In the genomic region with DNA sequence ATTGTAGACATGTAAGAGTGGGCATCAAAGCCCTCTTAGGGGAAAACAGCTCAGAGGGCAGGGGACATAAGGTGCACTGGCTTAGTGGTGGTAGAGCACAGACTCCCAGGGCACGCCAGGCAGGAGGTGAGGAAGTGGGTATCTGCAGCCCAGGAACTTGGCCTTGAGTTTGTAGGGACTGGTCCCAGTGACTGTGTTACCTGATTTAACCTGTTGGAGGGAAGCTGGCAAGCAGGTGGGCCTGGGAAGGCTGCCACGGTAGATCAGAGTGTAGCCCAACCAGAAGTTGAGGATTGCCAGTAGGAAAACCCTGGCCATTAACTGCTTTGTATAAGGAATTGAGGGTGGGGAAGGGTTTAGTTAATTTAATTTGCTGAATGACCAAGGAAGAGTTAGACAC, we compare ENCODE assay signal across 28 cellular contexts.
"Had no signal": no experiment of that assay in that cellular context is flagged by ENCODE, and none has a peak within 500 bp of the region (broad histone marks: within the 10 kb centered on the region; RNA-seq: fewer than 3 reads in every experiment).

No MANE protein-coding gene starts in this region.

- H3K9me3 Mint-ChIP-seq: mesothelial cell of epicardium; naive thymus-derived CD4-positive, alpha-beta T cell; nephron; neural progenitor cell; stimulated activated effector memory CD8-positive, alpha-beta T cell treated with anti-CD3 and anti-CD28 coated beads, Interleukin-12 subunit alpha, Interleukin-12 subunit beta, amount 100 ng/mL, for 72 hours; type B pancreatic cell had no signal

- H3K4me1 Mint-ChIP-seq: mesothelial cell of epicardium; stimulated activated effector memory CD8-positive, alpha-beta T cell treated with anti-CD3 and anti-CD28 coated beads, Interleukin-12 subunit alpha, Interleukin-12 subunit beta, amount 100 ng/mL, for 72 hours had no signal

- H3K9me3 ChIP-seq: gastrocnemius medialis, prostate gland, right atrium auricular region, stomach, testis, tibial artery had no signal

- H3K4me1 ChIP-seq: prostate gland, testis had no signal

- H3K27ac ChIP-seq: epithelial cell of prostate, gastrocnemius medialis, neural progenitor cell, prostate gland, right atrium auricular region, stomach, testis had no signal

- H3K27me3 Mint-ChIP-seq: type B pancreatic cell had no signal

- H3K4me3 Mint-ChIP-seq: mesothelial cell of epicardium; naive thymus-derived CD4-positive, alpha-beta T cell; nephron; neural progenitor cell; stimulated activated effector memory CD8-positive, alpha-beta T cell treated with anti-CD3 and anti-CD28 coated beads, Interleukin-12 subunit alpha, Interleukin-12 subunit beta, amount 100 ng/mL, for 72 hours; type B pancreatic cell had no signal

- H3K27me3 ChIP-seq: gastrocnemius medialis, neural progenitor cell, right atrium auricular region, stomach, testis, tibial artery had no signal

- H3K36me3 Mint-ChIP-seq: mesothelial cell of epicardium; naive thymus-derived CD4-positive, alpha-beta T cell; neural progenitor cell; stimulated activated effector memory CD8-positive, alpha-beta T cell treated with anti-CD3 and anti-CD28 coated beads, Interleukin-12 subunit alpha, Interleukin-12 subunit beta, amount 100 ng/mL, for 72 hours had no signal

- DNase-seq: cortex of kidney; effector CD4-positive, alpha-beta T cell; foreskin fibroblast; gastrocnemius medialis; head of caudate nucleus; kidney; mesenchymal stem cell; naive thymus-derived CD4-positive, alpha-beta T cell; stimulated activated CD4-positive, alpha-beta T cell treated with anti-CD3 and anti-CD28 coated beads, Interleukin-12 subunit alpha, Interleukin-12 subunit beta, amount 100 ng/mL, for 4 hours; stimulated activated CD4-positive, alpha-beta T cell treated with anti-CD3 and anti-CD28 coated beads, Interleukin-1b, Interleukin-23, amount 100 ng/mL, for 48 hours; stimulated activated CD4-positive, alpha-beta T cell treated with anti-CD3 and anti-CD28 coated beads, Interleukin-4, amount 100 ng/mL, for 1 hour; stimulated activated naive CD4-positive, alpha-beta T cell treated with Interleukin-2 at 50 U/mL for 16 hours; stomach; substantia nigra; testis; tibial artery had no signal

- H3K4me2 ChIP-seq: neural progenitor cell, smooth muscle cell had no signal

- H2AFZ ChIP-seq: neural progenitor cell had no signal

- H3K27ac Mint-ChIP-seq: mesothelial cell of epicardium; naive thymus-derived CD4-positive, alpha-beta T cell; neural progenitor cell; stimulated activated effector memory CD8-positive, alpha-beta T cell treated with anti-CD3 and anti-CD28 coated beads, Interleukin-12 subunit alpha, Interleukin-12 subunit beta, amount 100 ng/mL, for 72 hours; type B pancreatic cell had no signal

- H3K36me3 ChIP-seq: gastrocnemius medialis, neural progenitor cell, prostate gland, right atrium auricular region, stomach, tibial artery had no signal

- ATAC-seq: esophagus mucosa; gastrocnemius medialis; left lobe of liver; naive thymus-derived CD4-positive, alpha-beta T cell; sciatic nerve; stimulated activated effector memory CD8-positive, alpha-beta T cell treated with anti-CD3 and anti-CD28 coated beads, Interleukin-12 subunit alpha, Interleukin-12 subunit beta, amount 100 ng/mL, for 72 hours had no signal

- H3K4me3 ChIP-seq: gastrocnemius medialis, neural progenitor cell, prostate gland, right atrium auricular region, smooth muscle cell, stomach, testis, tibial artery had no signal
